ENCODE assay signal across 8 cellular contexts in genomic region chr17:42163113-42163512, GRCh38. TPM values are rescaled to one million over a fixed set of nuclear protein-coding genes. Genes with fewer than 3 reads are reported as not detected.
DNase-seq lines count a peak whose midpoint lies in the region; ATAC-seq and TF ChIP-seq lines count a peak whose summit lies in the region.

No MANE protein-coding gene starts in this region.

- H3K9ac ChIP-seq in IMR-90 (ENCODE audit: low read depth, low read length) (no peak overlapping the region), mesendoderm (ENCODE audit: low read length) (no peak overlapping the region)

- H3K9me3 ChIP-seq in IMR-90 (ENCODE audit: control insufficient read depth, insufficient read depth, low read length) (no peaks in the 10 kb centered on the region), right atrium auricular region (no peaks in the 10 kb centered on the region)

- H2AK5ac ChIP-seq in IMR-90 (ENCODE audit: low read depth, low read length) (no peak overlapping the region), mesendoderm (ENCODE audit: low read length) (no peak overlapping the region)

- no peak overlapping the region for H2AFZ ChIP-seq in IMR-90 (replicated peaks; ENCODE audit: low read length, poor library complexity)

- H3K9me1 ChIP-seq in IMR-90 (ENCODE audit: insufficient read depth, low read length) = 0 out of 2 replicates have a peak, but pooled peaks cover 3% of the 10 kb centered on the region

- H2BK5ac ChIP-seq in IMR-90 (ENCODE audit: low read depth, low read length, poor library complexity, severe bottlenecking) (no peak overlapping the region), mesendoderm (ENCODE audit: low read length) (no peak overlapping the region)

- no peaks in the 10 kb centered on the region for H3K36me3 Mint-ChIP-seq in activated naive CD4-positive, alpha-beta T cell treated with anti-CD3 and anti-CD28 coated beads for 36 hours (ENCODE audit: low read depth)

- in situ Hi-C loops in IMR-90 (cut with MboI; ENCODE audit: low sequenced_read_pairs) = no loop called here

- H3K4ac ChIP-seq in IMR-90 (ENCODE audit: low read depth, low read length) (no peak overlapping the region), mesendoderm (ENCODE audit: low read depth, low read length) (no peak overlapping the region)

- no peak overlapping the region for H3K18ac ChIP-seq in IMR-90 (ENCODE audit: low read depth, low read length)
- no peak overlapping the region for H3K18ac ChIP-seq in mesendoderm (ENCODE audit: low read length)

- no peaks in the 10 kb centered on the region for H3K79me2 ChIP-seq in mesendoderm (ENCODE audit: control insufficient read depth, insufficient read depth, low read length)

- dilution Hi-C loops in IMR-90 (cut with HindIII; ENCODE audit: low sequenced_read_pairs, unreplicated experiment) = no loop called here

- no peak overlapping the region for H3K14ac ChIP-seq in IMR-90 (replicated peaks; ENCODE audit: low read depth, low read length)

- intact Hi-C loops in IMR-90 (cut with micrococcal nuclease) = no loop called here
- intact Hi-C loops in activated naive CD4-positive, alpha-beta T cell treated with anti-CD3 and anti-CD28 coated beads for 36 hours (cut with micrococcal nuclease) = no loop called here

- no peak overlapping the region for H3K23ac ChIP-seq in IMR-90 (ENCODE audit: low read depth, low read length)
- H3K23ac ChIP-seq in mesendoderm (ENCODE audit: low read length) = no peak overlapping the region

- CTCF ChIA-PET in IMR-90 (lab: Yijun Ruan, JAX) = no interaction called here
- CTCF ChIA-PET in activated naive CD4-positive, alpha-beta T cell treated with anti-CD3 and anti-CD28 coated beads for 36 hours (lab: Charles Lee) = interaction anchor here (1.1 to 3.2 kb wide), 4 partner anchors 18 to 237 kb away, joined by 3 to 11 read pairs (median 3); partner anchors contain the start of gene KCNH4

- no peak overlapping the region for H3K4me3 ChIP-seq in IMR-90 (ENCODE audit: insufficient read depth, low read depth, low read length)
- H3K4me3 ChIP-seq in mesendoderm (ENCODE audit: low read length) = no peak overlapping the region
- H3K4me3 ChIP-seq in right atrium auricular region = no peak overlapping the region

- H3K4me3 Mint-ChIP-seq in activated naive CD4-positive, alpha-beta T cell treated with anti-CD3 and anti-CD28 coated beads for 36 hours = no peak overlapping the region

- TF ChIP-seq POLR2A in IMR-90 (IDR thresholded peaks at IDR 0.05; ENCODE audit: low read depth, low read length) = no peak

- no TSS peak for BruUV-seq in IMR-90 (replicated peaks; lab: Mats Ljungman, UMichigan)

- no peak overlapping the region for H2AK9ac ChIP-seq in IMR-90 (replicated peaks; ENCODE audit: low read depth, low read length, poor library complexity)

- H3K79me1 ChIP-seq in IMR-90 (ENCODE audit: low read depth in 1 of 2, low read length in 2 of 2) (no peaks in the 10 kb centered on the region), mesendoderm (ENCODE audit: low read length) (no peaks in the 10 kb centered on the region)

- H3K4me1 ChIP-seq in IMR-90 (ENCODE audit: control insufficient read depth, insufficient read depth, low read length) = no peaks in the 10 kb centered on the region; the same call in 1 of the 2 replicates
- H3K4me1 ChIP-seq in mesendoderm (ENCODE audit: control insufficient read depth, low read depth, low read length) = no peaks in the 10 kb centered on the region
- no peaks in the 10 kb centered on the region for H3K4me1 ChIP-seq in right atrium auricular region

- H3K36me3 ChIP-seq in IMR-90 (ENCODE audit: control insufficient read depth, insufficient read depth, low read length) = no peaks in the 10 kb centered on the region
- no peaks in the 10 kb centered on the region for H3K36me3 ChIP-seq in mesendoderm (ENCODE audit: control insufficient read depth, insufficient read depth, low read length)
- no peaks in the 10 kb centered on the region for H3K36me3 ChIP-seq in right atrium auricular region

- H2BK20ac ChIP-seq in IMR-90 (ENCODE audit: low read depth, low read length) = no peak overlapping the region

- no peak overlapping the region for H3K27ac Mint-ChIP-seq in activated naive CD4-positive, alpha-beta T cell treated with anti-CD3 and anti-CD28 coated beads for 36 hours

- no peak overlapping the region for H2BK120ac ChIP-seq in IMR-90 (ENCODE audit: low read depth, low read length)
- no peak overlapping the region for H2BK120ac ChIP-seq in mesendoderm (ENCODE audit: low read depth, low read length)

- ATAC-seq in IMR-90 (ENCODE audit: low read depth) = no peak

- H3K4me2 ChIP-seq in IMR-90 (ENCODE audit: low read depth, low read length) (no peak overlapping the region), mesendoderm (ENCODE audit: low read length) (no peak overlapping the region)

- H3K56ac ChIP-seq in IMR-90 (ENCODE audit: extremely low read depth, insufficient read depth, low read length) (no peak overlapping the region), mesendoderm (ENCODE audit: low read length) (no peak overlapping the region)

- no peak overlapping the region for H3K27ac ChIP-seq in IMR-90 (ENCODE audit: insufficient read depth, low read length)
- no peak overlapping the region for H3K27ac ChIP-seq in mesendoderm (ENCODE audit: low read depth, low read length)
- H3K27ac ChIP-seq in right atrium auricular region = no peak overlapping the region

- WGBS in IMR-90 (ENCODE audit: extremely low coverage in 2 of 2, insufficient read length in 1 of 2), 2 experiments = 38% methylated on average over 3 of the region's 8 CpGs; no CpG with 5 or more reads in 1 of the 2 experiments
- no CpG with 5 or more reads among the region's 8 CpGs for WGBS in mesendoderm (ENCODE audit: extremely low coverage, insufficient coverage, low lambda C conversion rate)

- H4K5ac ChIP-seq in IMR-90 (ENCODE audit: low read depth, low read length) = no peak overlapping the region
- no peak overlapping the region for H4K5ac ChIP-seq in mesendoderm (ENCODE audit: low read length)

- no peak overlapping the region for H4K91ac ChIP-seq in IMR-90 (ENCODE audit: insufficient read depth, low read depth, low read length)

- H3K27me3 ChIP-seq in IMR-90 (ENCODE audit: control insufficient read depth, insufficient read depth, low read length) = peaks cover 7% of the 10 kb centered on the region; the same call in 1 of the 2 replicates
- no peaks in the 10 kb centered on the region for H3K27me3 ChIP-seq in mesendoderm (ENCODE audit: insufficient read depth, low read length, poor library complexity)
- no peaks in the 10 kb centered on the region for H3K27me3 ChIP-seq in right atrium auricular region

- no peak overlapping the region for H4K8ac ChIP-seq in IMR-90 (ENCODE audit: low read depth in 2 of 2, low read length in 2 of 2)
- no peak overlapping the region for H4K8ac ChIP-seq in mesendoderm (ENCODE audit: low read depth, low read length)

- H3K9me3 Mint-ChIP-seq in activated naive CD4-positive, alpha-beta T cell treated with anti-CD3 and anti-CD28 coated beads for 36 hours = no peaks in the 10 kb centered on the region

- TF ChIP-seq RAD21 in IMR-90 (IDR thresholded peaks at IDR 0.05; ENCODE audit: low read length) = no peak

- no peaks in the 10 kb centered on the region for H4K20me1 ChIP-seq in IMR-90 (ENCODE audit: insufficient read depth, low read length)

- peak; percentile 71 for DNase-seq in D341Med (ENCODE audit: low spot score)
- no peak for DNase-seq in IMR-90
- peak; percentile 52 for DNase-seq in activated naive CD4-positive, alpha-beta T cell treated with anti-CD3 and anti-CD28 coated beads for 36 hours
- DNase-seq in mesendoderm = peak; percentile 56
- no peak for DNase-seq in NCI-H2107 (lab: John Stamatoyannopoulos, UW)
- no peak for DNase-seq in NCI-H510A (lab: John Stamatoyannopoulos, UW)
- DNase-seq in mucosa of gallbladder (ENCODE audit: low spot score) = no peak
- DNase-seq in right atrium auricular region (ENCODE audit: low spot score) = no peak

- no peaks in the 10 kb centered on the region for H3K4me1 Mint-ChIP-seq in activated naive CD4-positive, alpha-beta T cell treated with anti-CD3 and anti-CD28 coated beads for 36 hours (ENCODE audit: low read depth)

- POLR2A ChIA-PET in IMR-90 (lab: Charles Lee; ENCODE audit: unreplicated experiment) = no interaction called here

- H3K27me3 Mint-ChIP-seq in activated naive CD4-positive, alpha-beta T cell treated with anti-CD3 and anti-CD28 coated beads for 36 hours (ENCODE audit: low read depth) = no peaks in the 10 kb centered on the region

- no peak overlapping the region for H2BK15ac ChIP-seq in IMR-90 (ENCODE audit: low read depth, low read length)
- no peak overlapping the region for H2BK15ac ChIP-seq in mesendoderm (replicated peaks; ENCODE audit: low read depth)

- TF ChIP-seq CTCF in IMR-90 (conservative IDR thresholded peaks at IDR 0.05; ENCODE audit: low read depth, low read length) (peak; percentile 21; the same call in 1 of the 2 replicates), right atrium auricular region (IDR thresholded peaks at IDR 0.05) (no peak)

RNA-seq across cellular contexts. Expression of gene RAB5C, which starts 8.3 kb away (rescaled TPM):
- total RNA-seq in IMR-90 (2012; rRNA removed) = 112 and 126 TPM in 2 replicates
- 277 and 312 TPM in 2 replicates for polyA plus RNA-seq in IMR-90 (2012; rRNA removed)
- 208 and 308 TPM in 2 replicates for polyA plus RNA-seq in IMR-90 (2012; cell fraction: cytosol; rRNA removed)
- polyA plus RNA-seq in IMR-90 (2012; cell fraction: nucleus; rRNA removed; ENCODE audit: low replicate concordance) = 135 and 149 TPM in 2 replicates
- 10 to 100 TPM; 32.5 to 36.6 TPM for total RNA-seq in activated naive CD4-positive, alpha-beta T cell treated with anti-CD3 and anti-CD28 coated beads for 36 hours
- 89.0 TPM for polyA plus RNA-seq in mesendoderm (2013, experiment 1 of 2)
- polyA plus RNA-seq in mesendoderm (2013, experiment 2 of 2) = 91.0 TPM
- 150 TPM for total RNA-seq in mucosa of gallbladder
- 10 to 100 TPM; 39.9 to 92.6 TPM for total RNA-seq in right atrium auricular region

RNA-seq across cellular contexts. Expression of gene KCNH4, which starts 17.8 kb away (rescaled TPM):
- not detected in 2 replicates for total RNA-seq in IMR-90 (2012; rRNA removed)
- 0.03 and 0.06 TPM in 2 replicates for polyA plus RNA-seq in IMR-90 (2012; rRNA removed)
- polyA plus RNA-seq in IMR-90 (2012; cell fraction: cytosol; rRNA removed) = 0.02 and 0.05 TPM in 2 replicates
- polyA plus RNA-seq in IMR-90 (2012; cell fraction: nucleus; rRNA removed; ENCODE audit: low replicate concordance) = 0.09 and 0.11 TPM in 2 replicates
- total RNA-seq in activated naive CD4-positive, alpha-beta T cell treated with anti-CD3 and anti-CD28 coated beads for 36 hours = under 1 TPM; 0.24 to 0.35 TPM
- 0.15 TPM for polyA plus RNA-seq in mesendoderm (2013, experiment 1 of 2)
- 0.13 TPM for polyA plus RNA-seq in mesendoderm (2013, experiment 2 of 2)
- 0.06 TPM for total RNA-seq in mucosa of gallbladder
- total RNA-seq in right atrium auricular region = under 1 TPM; 0.15 to 0.35 TPM

RNA-seq across cellular contexts. Expression of gene HCRT, which starts 22.1 kb away (rescaled TPM):
- total RNA-seq in IMR-90 (2012; rRNA removed) (not detected in 2 replicates), mucosa of gallbladder (not detected), right atrium auricular region (not detected)
- polyA plus RNA-seq in IMR-90 (2012; rRNA removed) = not detected in 2 replicates
- polyA plus RNA-seq in IMR-90 (2012; cell fraction: cytosol; rRNA removed) = not detected in 2 replicates
- not detected in 2 replicates for polyA plus RNA-seq in IMR-90 (2012; cell fraction: nucleus; rRNA removed; ENCODE audit: low replicate concordance)
- not detected for total RNA-seq in activated naive CD4-positive, alpha-beta T cell treated with anti-CD3 and anti-CD28 coated beads for 36 hours
- polyA plus RNA-seq in mesendoderm (2013, experiment 1 of 2) = 0.22 TPM
- polyA plus RNA-seq in mesendoderm (2013, experiment 2 of 2) = 0.20 TPM

RNA-seq across cellular contexts. Expression of gene GHDC, which starts 31.2 kb away (rescaled TPM):
- total RNA-seq in IMR-90 (2012; rRNA removed) (4.4 and 8.1 TPM in 2 replicates), mucosa of gallbladder (34.4 TPM), right atrium auricular region (10 to 100 TPM; 13.1 to 19.3 TPM)
- polyA plus RNA-seq in IMR-90 (2012; rRNA removed) = 5.2 and 6.1 TPM in 2 replicates
- 6.2 and 10.2 TPM in 2 replicates for polyA plus RNA-seq in IMR-90 (2012; cell fraction: cytosol; rRNA removed)
- polyA plus RNA-seq in IMR-90 (2012; cell fraction: nucleus; rRNA removed; ENCODE audit: low replicate concordance) = 17.1 and 33.1 TPM in 2 replicates
- 1 to 10 TPM; 9.0 to 9.7 TPM for total RNA-seq in activated naive CD4-positive, alpha-beta T cell treated with anti-CD3 and anti-CD28 coated beads for 36 hours
- polyA plus RNA-seq in mesendoderm (2013, experiment 1 of 2) = 2.5 TPM
- polyA plus RNA-seq in mesendoderm (2013, experiment 2 of 2) = 2.6 TPM

RNA-seq across cellular contexts. Expression of gene HSPB9, which starts 40.5 kb away (rescaled TPM):
- total RNA-seq in IMR-90 (2012; rRNA removed) (not detected in 2 replicates), mucosa of gallbladder (0.29 TPM), right atrium auricular region (not detected)
- not detected in 2 replicates for polyA plus RNA-seq in IMR-90 (2012; rRNA removed)
- not detected in 2 replicates for polyA plus RNA-seq in IMR-90 (2012; cell fraction: cytosol; rRNA removed)
- polyA plus RNA-seq in IMR-90 (2012; cell fraction: nucleus; rRNA removed; ENCODE audit: low replicate concordance) = 0.06 and 0.09 TPM in 2 replicates
- total RNA-seq in activated naive CD4-positive, alpha-beta T cell treated with anti-CD3 and anti-CD28 coated beads for 36 hours = not detected
- polyA plus RNA-seq in mesendoderm (2013, experiment 1 of 2) = 0.13 TPM
- polyA plus RNA-seq in mesendoderm (2013, experiment 2 of 2) = 0.10 TPM

Comparison
In these comparisons a context has a peak if more than half of its experiments do, and no peak if none do; other contexts are left out.
1. DNase-seq: peak in D341Med (single experiment), activated naive CD4-positive, alpha-beta T cell treated with anti-CD3 and anti-CD28 coated beads for 36 hours (single experiment) and mesendoderm (single experiment); none in IMR-90 (single experiment), NCI-H2107 (single experiment), NCI-H510A (single experiment), mucosa of gallbladder (single experiment) and right atrium auricular region (single experiment).